ENCODE assay signal across 22 cellular contexts in genomic region chr2:32743480-32744236, GRCh38.
DNase-seq lines count a peak whose midpoint lies in the region; ATAC-seq, FAIRE-seq and TF ChIP-seq lines count a peak whose summit lies in the region.
"Had no signal": no experiment of that assay in that cellular context is flagged by ENCODE, and none has a peak within 500 bp of the region (broad histone marks: within the 10 kb centered on the region; RNA-seq: fewer than 3 reads in every experiment).

No MANE protein-coding gene starts in this region.

- CTCF ChIA-PET in K562 (lab: Yijun Ruan, JAX; ENCODE audit: low intra/inter-chr PET ratio): no interaction called here
- CTCF ChIA-PET in Caco-2 (lab: Charles Lee): no interaction called here
- CTCF ChIA-PET in CD4-positive, alpha-beta memory T cell (lab: Charles Lee; ENCODE audit: partially characterized antibody): no interaction called here

- POLR2A ChIA-PET in K562 (lab: Yijun Ruan, JAX) (no interaction called here), Caco-2 (lab: Charles Lee) (no interaction called here)
- POLR2A ChIA-PET in CD4-positive, alpha-beta memory T cell (lab: Charles Lee; ENCODE audit: partially characterized antibody): no interaction called here

- no peak overlapping the region for H3K9ac ChIP-seq in K562 (ENCODE audit: insufficient read depth in 1 of 2, low read depth in 2 of 2, low read length in 2 of 2)

- DNase-seq in GM12864 (ENCODE audit: low read depth) (peak; percentile 22), GM19240 (ENCODE audit: insufficient read length, low spot score) (peak; percentile 3), K562 (ENCODE audit: extremely low read depth in 1 of 4, low spot score in 3 of 4) (no peak), Caco-2 (no peak), cortex of kidney (lab: John Stamatoyannopoulos, UW) (no peak)
- DNase-seq in CD4-positive, alpha-beta memory T cell: no peak
- DNase-seq: activated CD4-positive, alpha-beta T cell treated with anti-CD3 and anti-CD28 coated beads for 4 hours; activated T-cell treated with anti-CD3 and anti-CD28 coated beads, Interleukin-2, amount 50 U/mL, for 48 hours; adrenal gland; AML-193; DMS79 treated with DMSO at 0.1 percent for 48 hours; dorsolateral prefrontal cortex; mammary epithelial cell; NCI-H69; nephron progenitor cell; right cardiac atrium; stimulated activated CD4-positive, alpha-beta T cell treated with anti-CD3 and anti-CD28 coated beads, Interleukin-4, amount 100 ng/mL, for 24 hours; stimulated activated naive CD4-positive, alpha-beta T cell had no signal

- TF ChIP-seq RAD21 in K562 (CRISPR knock-in tag; conservative IDR thresholded peaks at IDR 0.05 in 1 of 2, IDR thresholded peaks at IDR 0.05 in 1 of 2): no peak

- no peak for TF ChIP-seq EP300 in K562 (IDR thresholded peaks at IDR 0.05; ENCODE audit: low read length)

- H3K27ac Mint-ChIP-seq in Caco-2 (ENCODE audit: unreplicated experiment): no peak overlapping the region
- H3K27ac Mint-ChIP-seq in CD4-positive, alpha-beta memory T cell: peak overlapping the region in 1 of 7 donors; percentile 37
- H3K27ac Mint-ChIP-seq: nephron progenitor cell had no signal

- no peaks in the 10 kb centered on the region for H3K9me1 ChIP-seq in K562 (ENCODE audit: control insufficient read depth, insufficient read depth, low read length)

- H3K4me3 Mint-ChIP-seq in Caco-2 (ENCODE audit: unreplicated experiment): no peak overlapping the region
- H3K4me3 Mint-ChIP-seq in CD4-positive, alpha-beta memory T cell: no peak overlapping the region
- H3K4me3 Mint-ChIP-seq: nephron progenitor cell had no signal

- H3K9me3 ChIP-seq in K562 (replicated peaks; ENCODE audit: control insufficient read depth, insufficient read depth, low read depth, low read length) (no peaks in the 10 kb centered on the region), Caco-2 (no peaks in the 10 kb centered on the region)
- no peaks in the 10 kb centered on the region for H3K9me3 ChIP-seq in CD4-positive, alpha-beta memory T cell (ENCODE audit: control insufficient read depth in 1 of 2, low read length in 2 of 2)
- H3K9me3 ChIP-seq: vagina had no signal

- TF ChIP-seq CTCF in GM12864 (IDR thresholded peaks at IDR 0.05; ENCODE audit: low read depth, low read length, missing control alignments) (no peak), K562 (IDR thresholded peaks at IDR 0.05 in 2 of 3, conservative IDR thresholded peaks at IDR 0.05 in 1 of 3; ENCODE audit: insufficient read depth in 2 of 3, low read depth in 1 of 3, low read length in 3 of 3) (no peak), Caco-2 (IDR thresholded peaks at IDR 0.05; ENCODE audit: insufficient read depth in 1 of 2, low read depth in 1 of 2, low read length in 1 of 2, severe bottlenecking in 1 of 2, unreplicated experiment in 1 of 2) (no peak)

- BruUV-seq in K562 (replicated peaks; lab: Mats Ljungman, UMichigan): no TSS peak
- no TSS peak for BruUV-seq in Caco-2 (replicated peaks; lab: Mats Ljungman, UMichigan)

- H3K4me2 ChIP-seq in K562 (ENCODE audit: insufficient read depth, low read length): no peak overlapping the region

- in situ Hi-C loops in K562 (cut with MboI): no loop called here

- no peak overlapping the region for H3K4me3 ChIP-seq in GM12864 (ENCODE audit: low read depth, low read length)
- H3K4me3 ChIP-seq in K562: no peak overlapping the region
- no peak overlapping the region for H3K4me3 ChIP-seq in Caco-2 (ENCODE audit: low read depth, low read length)
- no peak overlapping the region for H3K4me3 ChIP-seq in CD4-positive, alpha-beta memory T cell (ENCODE audit: low read length in 2 of 2)
- H3K4me3 ChIP-seq: adrenal gland, dorsolateral prefrontal cortex, vagina had no signal

- no peaks in the 10 kb centered on the region for H3K27me3 ChIP-seq in K562 (ENCODE audit: control insufficient read depth in 2 of 2, insufficient read depth in 2 of 2, low read length in 2 of 2)
- H3K27me3 ChIP-seq in Caco-2 (replicated peaks; ENCODE audit: control insufficient read depth, insufficient read depth, low read length): no peaks in the 10 kb centered on the region
- H3K27me3 ChIP-seq in CD4-positive, alpha-beta memory T cell (ENCODE audit: insufficient read depth, low read length): no peaks in the 10 kb centered on the region
- H3K27me3 ChIP-seq: adrenal gland, dorsolateral prefrontal cortex, vagina had no signal

- peak; percentile 29 for FAIRE-seq in K562 (lab: Jason Lieb, UNC)

- 95% methylated on average over 3 of the region's 3 CpGs for WGBS in K562 (ENCODE audit: insufficient coverage, low coverage, missing lambda C conversion rate)

- H3K27ac ChIP-seq in K562 (ENCODE audit: extremely low read depth, low read depth, low read length): no peak overlapping the region
- no peak overlapping the region for H3K27ac ChIP-seq in CD4-positive, alpha-beta memory T cell (ENCODE audit: low read depth, low read length)
- H3K27ac ChIP-seq: adrenal gland, dorsolateral prefrontal cortex, vagina had no signal

- H3K4me1 ChIP-seq in K562 (replicated peaks in 1 of 2; ENCODE audit: control insufficient read depth in 2 of 2, insufficient read depth in 2 of 2, low read length in 2 of 2) (no peaks in the 10 kb centered on the region), Caco-2 (no peaks in the 10 kb centered on the region)
- H3K4me1 ChIP-seq in CD4-positive, alpha-beta memory T cell (ENCODE audit: insufficient read depth, low read length): no peaks in the 10 kb centered on the region
- H3K4me1 ChIP-seq: adrenal gland, vagina had no signal

- H4K20me1 ChIP-seq in K562 (replicated peaks; ENCODE audit: control insufficient read depth, insufficient read depth, low read length): no peaks in the 10 kb centered on the region

- H3K36me3 ChIP-seq in K562 (ENCODE audit: control insufficient read depth, insufficient read depth, low read length) (peaks cover 20% of the 10 kb centered on the region), Caco-2 (ENCODE audit: control insufficient read depth, insufficient read depth, low read length) (no peaks in the 10 kb centered on the region)
- peaks cover 3% of the 10 kb centered on the region for H3K36me3 ChIP-seq in CD4-positive, alpha-beta memory T cell (ENCODE audit: insufficient read depth, low read length)
- H3K36me3 ChIP-seq: adrenal gland, vagina had no signal

- TF ChIP-seq POLR2A in K562 (conservative IDR thresholded peaks at IDR 0.05): no peak

- intact Hi-C loops in K562 (cut with micrococcal nuclease): no loop called here
- intact Hi-C loops in Caco-2 (cut with micrococcal nuclease; ENCODE audit: unreplicated experiment): no loop called here
- intact Hi-C loops in CD4-positive, alpha-beta memory T cell (cut with micrococcal nuclease): no loop called here

- no peaks in the 10 kb centered on the region for H3K4me1 Mint-ChIP-seq in Caco-2 (ENCODE audit: low read depth, unreplicated experiment)
- peaks cover 0 to 5% (median 0%) of the 10 kb centered on the region in 4 donors for H3K4me1 Mint-ChIP-seq in CD4-positive, alpha-beta memory T cell
- H3K4me1 Mint-ChIP-seq: nephron progenitor cell had no signal

- no peaks in the 10 kb centered on the region for H3K36me3 Mint-ChIP-seq in Caco-2 (ENCODE audit: insufficient read depth, unreplicated experiment)
- peaks cover 55 to 63% of the 10 kb centered on the region in 2 donors for H3K36me3 Mint-ChIP-seq in CD4-positive, alpha-beta memory T cell

- ATAC-seq in HG02852 (IDR thresholded peaks at IDR 0.05; ENCODE audit: unreplicated experiment) (peak; percentile 82), K562 (no peak), GM18873 (IDR thresholded peaks at IDR 0.05; ENCODE audit: low FRiP score, unreplicated experiment) (no peak)
- ATAC-seq: HCT116, right cardiac atrium had no signal

- H3K27me3 Mint-ChIP-seq in Caco-2 (ENCODE audit: insufficient read depth, unreplicated experiment): no peaks in the 10 kb centered on the region
- no peaks in the 10 kb centered on the region for H3K27me3 Mint-ChIP-seq in CD4-positive, alpha-beta memory T cell

- no peak overlapping the region for H2AFZ ChIP-seq in K562 (ENCODE audit: low read depth, low read length)

- H3K9me3 Mint-ChIP-seq in Caco-2 (ENCODE audit: unreplicated experiment): no peaks in the 10 kb centered on the region
- peaks cover 0 to 5% (median 2%) of the 10 kb centered on the region in 8 donors for H3K9me3 Mint-ChIP-seq in CD4-positive, alpha-beta memory T cell

- no peaks in the 10 kb centered on the region for H3K79me2 ChIP-seq in K562 (ENCODE audit: control insufficient read depth, insufficient read depth, low read length)

TF ChIP-seq in K562, 482 proteins besides CTCF, POLR2A, EP300 and RAD21 (continues in another document):
- TF ChIP-seq, protein P1, sequence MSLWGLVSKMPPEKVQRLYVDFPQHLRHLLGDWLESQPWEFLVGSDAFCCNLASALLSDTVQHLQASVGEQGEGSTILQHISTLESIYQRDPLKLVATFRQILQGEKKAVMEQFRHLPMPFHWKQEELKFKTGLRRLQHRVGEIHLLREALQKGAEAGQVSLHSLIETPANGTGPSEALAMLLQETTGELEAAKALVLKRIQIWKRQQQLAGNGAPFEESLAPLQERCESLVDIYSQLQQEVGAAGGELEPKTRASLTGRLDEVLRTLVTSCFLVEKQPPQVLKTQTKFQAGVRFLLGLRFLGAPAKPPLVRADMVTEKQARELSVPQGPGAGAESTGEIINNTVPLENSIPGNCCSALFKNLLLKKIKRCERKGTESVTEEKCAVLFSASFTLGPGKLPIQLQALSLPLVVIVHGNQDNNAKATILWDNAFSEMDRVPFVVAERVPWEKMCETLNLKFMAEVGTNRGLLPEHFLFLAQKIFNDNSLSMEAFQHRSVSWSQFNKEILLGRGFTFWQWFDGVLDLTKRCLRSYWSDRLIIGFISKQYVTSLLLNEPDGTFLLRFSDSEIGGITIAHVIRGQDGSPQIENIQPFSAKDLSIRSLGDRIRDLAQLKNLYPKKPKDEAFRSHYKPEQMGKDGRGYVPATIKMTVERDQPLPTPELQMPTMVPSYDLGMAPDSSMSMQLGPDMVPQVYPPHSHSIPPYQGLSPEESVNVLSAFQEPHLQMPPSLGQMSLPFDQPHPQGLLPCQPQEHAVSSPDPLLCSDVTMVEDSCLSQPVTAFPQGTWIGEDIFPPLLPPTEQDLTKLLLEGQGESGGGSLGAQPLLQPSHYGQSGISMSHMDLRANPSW (CRISPR knock-in tag; IDR thresholded peaks at IDR 0.05): no peak
- TF ChIP-seq E2F5 (CRISPR knock-in tag; IDR thresholded peaks at IDR 0.05): no peak

Comparison
In these comparisons a context has a peak if more than half of its experiments do, and no peak if none do; other contexts are left out.
1. DNase-seq: peak in GM12864 (single experiment) and GM19240 (single experiment); none in K562 (0 of 4), Caco-2 (0 of 2), CD4-positive, alpha-beta memory T cell (0 of 5) and cortex of kidney (single experiment).